In genomic region chr19:48568345-48568886, GRCh38 we compare ENCODE assay signal across 8 cellular contexts. TPM values are rescaled to one million over a fixed set of nuclear protein-coding genes. Genes with fewer than 3 reads are reported as not detected.
DNase-seq lines count a peak whose midpoint lies in the region; ATAC-seq and TF ChIP-seq lines count a peak whose summit lies in the region.

No MANE protein-coding gene starts in this region.

- no peak for TF ChIP-seq EP300 in stomach (IDR thresholded peaks at IDR 0.05)

- dilution Hi-C loops in IMR-90 (cut with HindIII; ENCODE audit: low sequenced_read_pairs, unreplicated experiment): no loop called here

- peak overlapping the region; percentile 74; the same call in 1 of the 2 replicates for H3K14ac ChIP-seq in IMR-90 (replicated peaks; ENCODE audit: low read depth, low read length)

- H2AK9ac ChIP-seq in IMR-90 (replicated peaks; ENCODE audit: low read depth, low read length, poor library complexity): peak overlapping the region; percentile 91

- H4K20me1 ChIP-seq in IMR-90 (ENCODE audit: insufficient read depth, low read length): no peaks in the 10 kb centered on the region

- in situ Hi-C loops in IMR-90 (cut with MboI; ENCODE audit: low sequenced_read_pairs) (no loop called here), brain microvascular endothelial cell (cut with HindIII; ENCODE audit: low pct_ligation_motif_present, low sequenced_read_pairs) (no loop called here)

- H3K4me2 ChIP-seq in IMR-90 (ENCODE audit: low read depth, low read length): peak overlapping the region; percentile 57

- peak overlapping the region; percentile 58; the same call in 1 of the 2 replicates for H4K91ac ChIP-seq in IMR-90 (ENCODE audit: insufficient read depth, low read depth, low read length)

- peak overlapping the region; percentile 80 for H3K4ac ChIP-seq in IMR-90 (ENCODE audit: low read depth, low read length)

- no peak overlapping the region for H3K56ac ChIP-seq in IMR-90 (ENCODE audit: extremely low read depth, insufficient read depth, low read length)

- H2BK5ac ChIP-seq in IMR-90 (ENCODE audit: low read depth, low read length, poor library complexity, severe bottlenecking): peak overlapping the region; percentile 62

- WGBS in IMR-90 (ENCODE audit: extremely low coverage in 2 of 2, insufficient read length in 1 of 2), 2 experiments: 0% methylated on average over 6 of the region's 19 CpGs; no CpG with 5 or more reads in 1 of the 2 experiments
- 3 to 9% (median 8%) methylated on average over 19 of the region's 19 CpGs for WGBS in stomach, 5 donors

- H3K27ac ChIP-seq in IMR-90 (ENCODE audit: insufficient read depth, low read length) (peak overlapping the region; percentile 39), brain microvascular endothelial cell (no peak overlapping the region), stomach (peak overlapping the region in 4 of 5 donors; percentile 53 to 81 (median 72))

- no peaks in the 10 kb centered on the region for H3K79me1 ChIP-seq in IMR-90 (ENCODE audit: low read depth in 1 of 2, low read length in 2 of 2)

- H3K4me3 ChIP-seq in AG10803 (ENCODE audit: low read length) (0 out of 2 replicates have a peak overlapping the region, but pooled peaks have one; percentile 9), IMR-90 (ENCODE audit: insufficient read depth, low read depth, low read length) (no peak overlapping the region), brain microvascular endothelial cell (ENCODE audit: low read depth, low read length) (peak overlapping the region; percentile 22), stomach (peak overlapping the region in 2 of 4 donors; percentile 8 to 31)

- no peak overlapping the region for H4K5ac ChIP-seq in IMR-90 (ENCODE audit: low read depth, low read length)

- H3K4me1 ChIP-seq in IMR-90 (ENCODE audit: control insufficient read depth, insufficient read depth, low read length) (peaks cover 5% of the 10 kb centered on the region; the same call in 1 of the 2 replicates), stomach (peaks cover 19 to 51% (median 37%) of the 10 kb centered on the region in 4 donors)

- H2BK20ac ChIP-seq in IMR-90 (ENCODE audit: low read depth, low read length): peak overlapping the region; percentile 46

- no TSS peak for BruUV-seq in IMR-90 (replicated peaks; lab: Mats Ljungman, UMichigan)

- TF ChIP-seq CTCF in AG10803 (conservative IDR thresholded peaks at IDR 0.05; ENCODE audit: low read length) (no peak), IMR-90 (conservative IDR thresholded peaks at IDR 0.05; ENCODE audit: low read depth, low read length) (peak; percentile 6; the same call in 1 of the 2 replicates), brain microvascular endothelial cell (IDR thresholded peaks at IDR 0.05; ENCODE audit: low read depth, low read length, missing control alignments) (no peak), stomach (IDR thresholded peaks at IDR 0.05) (no peak)

- TF ChIP-seq POLR2A in IMR-90 (IDR thresholded peaks at IDR 0.05; ENCODE audit: low read depth, low read length): no peak
- no peak for TF ChIP-seq POLR2A in stomach (IDR thresholded peaks at IDR 0.05)

- CTCF ChIA-PET in IMR-90 (lab: Yijun Ruan, JAX): interaction anchor here (0.6 to 1.3 kb wide), 3 partner anchors 15 to 277 kb away, joined by 3 to 6 read pairs (median 3); no protein-coding TSS in a partner anchor

- no peak overlapping the region for H3K18ac ChIP-seq in IMR-90 (ENCODE audit: low read depth, low read length)

- H3K27me3 ChIP-seq in IMR-90 (ENCODE audit: control insufficient read depth, insufficient read depth, low read length): no peaks in the 10 kb centered on the region
- H3K27me3 ChIP-seq in brain microvascular endothelial cell (replicated peaks): no peaks in the 10 kb centered on the region
- H3K27me3 ChIP-seq in stomach: no peaks in the 10 kb centered on the region

- peak overlapping the region in 1 of 2 experiments; percentile 66; a peak in 2 of 4 replicates for H4K8ac ChIP-seq in IMR-90 (ENCODE audit: low read depth in 2 of 2, low read length in 2 of 2)

- H3K36me3 ChIP-seq in IMR-90 (ENCODE audit: control insufficient read depth, insufficient read depth, low read length) (no peaks in the 10 kb centered on the region), brain microvascular endothelial cell (replicated peaks) (no peaks in the 10 kb centered on the region), stomach (no peaks in the 10 kb centered on the region)

- POLR2A ChIA-PET in IMR-90 (lab: Charles Lee; ENCODE audit: unreplicated experiment): no interaction called here

- no peak for TF ChIP-seq RAD21 in IMR-90 (IDR thresholded peaks at IDR 0.05; ENCODE audit: low read length)

- 0 out of 3 replicates have a peak overlapping the region, but pooled peaks have one; percentile 20 for H2BK15ac ChIP-seq in IMR-90 (ENCODE audit: low read depth, low read length)

- H2AFZ ChIP-seq in IMR-90 (replicated peaks; ENCODE audit: low read length, poor library complexity): peak overlapping the region; percentile 94

- ATAC-seq in IMR-90 (ENCODE audit: low read depth) (peak; percentile 96), GM18907 (IDR thresholded peaks at IDR 0.05; ENCODE audit: unreplicated experiment) (no peak)

- peak overlapping the region; percentile 90 for H2BK120ac ChIP-seq in IMR-90 (ENCODE audit: low read depth, low read length)

- H3K9me3 ChIP-seq in IMR-90 (ENCODE audit: control insufficient read depth, insufficient read depth, low read length) (no peaks in the 10 kb centered on the region), stomach (no peaks in the 10 kb centered on the region)

- intact Hi-C loops in IMR-90 (cut with micrococcal nuclease) (no loop called here), stomach (cut with DNase I; ENCODE audit: low total_unique reads) (no loop called here)

- DNase-seq in AG10803 (ENCODE audit: low read depth): peak; percentile 92
- peak; percentile 88 for DNase-seq in IMR-90
- DNase-seq in brain microvascular endothelial cell: peak; percentile 70
- DNase-seq in inferior parietal cortex (ENCODE audit: extremely low spot score): peak; percentile 25
- DNase-seq in stomach: peak; percentile 87
- DNase-seq in NCI-H345 treated with DMSO at 0.1 percent for 48 hours (lab: John Stamatoyannopoulos, UW; ENCODE audit: unreplicated experiment): no peak
- no peak for DNase-seq in NCI-H526 treated with DMSO at 0.1 percent for 48 hours (lab: John Stamatoyannopoulos, UW)

- H3K23ac ChIP-seq in IMR-90 (ENCODE audit: low read depth, low read length): peak overlapping the region; percentile 87

- H3K9me1 ChIP-seq in IMR-90 (ENCODE audit: insufficient read depth, low read length): no peaks in the 10 kb centered on the region

- H2AK5ac ChIP-seq in IMR-90 (ENCODE audit: low read depth, low read length): no peak overlapping the region

- H3K9ac ChIP-seq in IMR-90 (ENCODE audit: low read depth, low read length): no peak overlapping the region

TF ChIP-seq in IMR-90, 13 proteins besides CTCF, POLR2A, EP300 and RAD21 (continues in another document):
- TF ChIP-seq BHLHE40 (IDR thresholded peaks at IDR 0.05; ENCODE audit: low read depth, low read length): 0 out of 2 replicates have a peak, but pooled peaks have one; percentile 30
- peak; percentile 88 for TF ChIP-seq FOS (IDR thresholded peaks at IDR 0.05; ENCODE audit: low read depth, low read length)
- no peak for TF ChIP-seq MXI1 (IDR thresholded peaks at IDR 0.05; ENCODE audit: borderline replicate concordance, low read depth, low read length)
- no peak for TF ChIP-seq USF2 (IDR thresholded peaks at IDR 0.05; ENCODE audit: low read depth, low read length)
- TF ChIP-seq MAZ (IDR thresholded peaks at IDR 0.05; ENCODE audit: borderline replicate concordance, low read depth, low read length): peak; percentile 70; the same call in 1 of the 2 replicates
- TF ChIP-seq RCOR1 (IDR thresholded peaks at IDR 0.05; ENCODE audit: insufficient replicate concordance, low read length): peak; percentile 57
- TF ChIP-seq RFX5 (IDR thresholded peaks at IDR 0.05; ENCODE audit: low read depth, low read length): peak; percentile 44; the same call in 1 of the 2 replicates

RNA-seq across cellular contexts. Expression of gene SULT2B1, which starts 16.4 kb away (rescaled TPM):
- total RNA-seq in IMR-90 (2012; rRNA removed): not detected in 2 replicates
- polyA plus RNA-seq in IMR-90 (2012; rRNA removed): 0.09 TPM in 1 of 2 replicates, not detected in the other
- 0.08 TPM in 1 of 2 replicates, not detected in the other for polyA plus RNA-seq in IMR-90 (2012; cell fraction: cytosol; rRNA removed)
- 0.13 and 0.23 TPM in 2 replicates for polyA plus RNA-seq in IMR-90 (2012; cell fraction: nucleus; rRNA removed; ENCODE audit: low replicate concordance)
- total RNA-seq in stomach: 1 to 10 TPM in 2 of 5 donors, not detected in 3; 2.6 to 3.1 TPM
- 10 to 100 TPM in 1 of 3 donors, 1 to 10 TPM in 2; 2.0 to 46.8 (median 5.0) TPM for polyA plus RNA-seq in stomach

RNA-seq across cellular contexts. Expression of gene SPACA4, which starts 38.1 kb away (rescaled TPM):
- not detected in 2 replicates for total RNA-seq in IMR-90 (2012; rRNA removed)
- not detected in 2 replicates for polyA plus RNA-seq in IMR-90 (2012; rRNA removed)
- not detected in 2 replicates for polyA plus RNA-seq in IMR-90 (2012; cell fraction: cytosol; rRNA removed)
- not detected in 2 replicates for polyA plus RNA-seq in IMR-90 (2012; cell fraction: nucleus; rRNA removed; ENCODE audit: low replicate concordance)
- total RNA-seq in stomach: not detected
- not detected for polyA plus RNA-seq in stomach

RNA-seq across cellular contexts. Expression of gene FAM83E, which starts 46.5 kb away (rescaled TPM):
- total RNA-seq in IMR-90 (2012; rRNA removed): 0.36 and 0.56 TPM in 2 replicates
- 0.05 and 0.17 TPM in 2 replicates for polyA plus RNA-seq in IMR-90 (2012; rRNA removed)
- polyA plus RNA-seq in IMR-90 (2012; cell fraction: cytosol; rRNA removed): not detected in 2 replicates
- polyA plus RNA-seq in IMR-90 (2012; cell fraction: nucleus; rRNA removed; ENCODE audit: low replicate concordance): 0.11 and 0.25 TPM in 2 replicates
- total RNA-seq in stomach: 100 to 1,000 TPM in 2 of 5 donors, 10 to 100 TPM in 3; 17.5 to 275 (median 56.0) TPM
- 10 to 100 TPM; 13.3 to 62.5 (median 15.4) TPM for polyA plus RNA-seq in stomach

RNA-seq across cellular contexts. Expression of gene RPL18, which starts 50.6 kb away (rescaled TPM):
- 1,909 and 2,552 TPM in 2 replicates for total RNA-seq in IMR-90 (2012; rRNA removed)
- polyA plus RNA-seq in IMR-90 (2012; rRNA removed): 1,897 and 2,254 TPM in 2 replicates
- 2,745 and 3,594 TPM in 2 replicates for polyA plus RNA-seq in IMR-90 (2012; cell fraction: cytosol; rRNA removed)
- polyA plus RNA-seq in IMR-90 (2012; cell fraction: nucleus; rRNA removed; ENCODE audit: low replicate concordance): 695 and 912 TPM in 2 replicates
- total RNA-seq in stomach: 1,000 to 10,000 TPM; 1,272 to 3,316 (median 1,768) TPM
- 1,000 to 10,000 TPM; 2,771 to 3,739 (median 3,620) TPM for polyA plus RNA-seq in stomach

RNA-seq across cellular contexts. Expression of gene SPHK2, which starts 50.9 kb away (rescaled TPM):
- total RNA-seq in IMR-90 (2012; rRNA removed) (1.6 and 1.7 TPM in 2 replicates), stomach (100 to 1,000 TPM in 1 of 5 donors, 10 to 100 TPM in 4; 10.6 to 156 (median 19.2) TPM)
- polyA plus RNA-seq in IMR-90 (2012; rRNA removed) (9.9 and 11.9 TPM in 2 replicates), stomach (10 to 100 TPM in 2 of 3 donors, 1 to 10 TPM in 1; 9.4 to 20.5 (median 19.9) TPM)
- 10.3 and 12.8 TPM in 2 replicates for polyA plus RNA-seq in IMR-90 (2012; cell fraction: cytosol; rRNA removed)
- polyA plus RNA-seq in IMR-90 (2012; cell fraction: nucleus; rRNA removed; ENCODE audit: low replicate concordance): 24.1 and 56.8 TPM in 2 replicates

Comparison
In these comparisons a context has a peak if more than half of its experiments do, and no peak if none do; other contexts are left out.
1. DNase-seq: peak in AG10803 (single experiment), IMR-90 (single experiment), brain microvascular endothelial cell (single experiment), inferior parietal cortex (single experiment) and stomach (single experiment); none in NCI-H345 treated with DMSO at 0.1 percent for 48 hours (single experiment) and NCI-H526 treated with DMSO at 0.1 percent for 48 hours (single experiment).
2. RNA of gene FAM83E, which starts 46.5 kb away (total RNA-seq): 17.5 to 275 TPM in stomach; 0.36 to 0.56 TPM in IMR-90; every median in the first group is over 10 times any median in the second.